8 cellular contexts compared by ENCODE assay signal in genomic region chr19:49387936-49388372, GRCh38. TPM values are rescaled to one million over a fixed set of nuclear protein-coding genes. Genes with fewer than 3 reads are reported as not detected.
A peak's percentile ranks its signal among the peaks of the same experiment; 100 is the strongest.
DNase-seq lines count a peak whose midpoint lies in the region; ATAC-seq and TF ChIP-seq lines count a peak whose summit lies in the region.

Gene KASH5, plus strand, starts transcription at chr19:49388249. Its CDS starts 2,635 bp downstream, at chr19:49390884.

- intact Hi-C loops in breast epithelium (cut with DNase I; ENCODE audit: low total_unique reads) = no loop called here
- intact Hi-C loops in MCF 10A (cut with micrococcal nuclease) = no loop called here
- intact Hi-C loops in natural killer cell (cut with micrococcal nuclease) = no loop called here

- no peak within 1 kb of the TSS for H3K4me3 Mint-ChIP-seq in MCF 10A (ENCODE audit: unreplicated experiment)
- H3K4me3 Mint-ChIP-seq in natural killer cell = peak within 1 kb of the TSS; percentile 65

- no peaks in the 10 kb centered on the region for H3K4me1 ChIP-seq in breast epithelium

- H3K27ac Mint-ChIP-seq in MCF 10A (ENCODE audit: low read depth, unreplicated experiment) = no peak within 1 kb of the TSS
- peak within 1 kb of the TSS; percentile 72 to 83 for H3K27ac Mint-ChIP-seq in natural killer cell

- H3K27me3 Mint-ChIP-seq in MCF 10A (ENCODE audit: insufficient read depth, unreplicated experiment) = peaks cover 23% of the 10 kb centered on the region
- peaks cover 0 to 7% of the 10 kb centered on the region in 2 donors for H3K27me3 Mint-ChIP-seq in natural killer cell (ENCODE audit: low read depth in 2 of 2)

- H3K4me1 Mint-ChIP-seq in MCF 10A (ENCODE audit: insufficient read depth, unreplicated experiment) (peaks cover 6% of the 10 kb centered on the region), natural killer cell (peaks cover 11 to 26% of the 10 kb centered on the region in 2 donors)

- CTCF ChIA-PET in MCF 10A (lab: Yijun Ruan, JAX) = no interaction called here

- peaks cover 0 to 4% of the 10 kb centered on the region in 2 donors for H3K9me3 ChIP-seq in breast epithelium

- H3K36me3 Mint-ChIP-seq in MCF 10A (ENCODE audit: insufficient read depth, unreplicated experiment) (no peaks in the 10 kb centered on the region), natural killer cell (peaks cover under 1% of the 10 kb centered on the region)

- H3K9me3 Mint-ChIP-seq in MCF 10A (ENCODE audit: unreplicated experiment) (no peaks in the 10 kb centered on the region), natural killer cell (no peaks in the 10 kb centered on the region)

- no peak within 1 kb of the TSS for H3K27ac ChIP-seq in breast epithelium

- ATAC-seq in natural killer cell (peak; percentile 78 to 87 (median 84)), GM21576 (IDR thresholded peaks at IDR 0.05; ENCODE audit: unreplicated experiment) (no peak)

- TF ChIP-seq CTCF in breast epithelium (IDR thresholded peaks at IDR 0.05) = no peak
- TF ChIP-seq CTCF in MCF 10A (IDR thresholded peaks at IDR 0.05; ENCODE audit: unreplicated experiment) = no peak
- no peak for TF ChIP-seq CTCF in natural killer cell (IDR thresholded peaks at IDR 0.05)

- BruUV-seq in MCF 10A (replicated peaks; lab: Mats Ljungman, UMichigan) = no TSS peak

- H3K4me3 ChIP-seq in breast epithelium = peak within 1 kb of the TSS; percentile 11 to 52 (median 29)

- POLR2A ChIA-PET in MCF 10A (lab: Yijun Ruan, JAX) = no interaction called here

- H3K27me3 ChIP-seq in breast epithelium = no peaks in the 10 kb centered on the region

- DNase-seq in breast epithelium (ENCODE audit: low spot score in 2 of 2) = peak; percentile 75 to 82
- DNase-seq in MCF 10A (ENCODE audit: unreplicated experiment) = no peak
- DNase-seq in activated CD4-positive, CD25-positive, alpha-beta regulatory T cell treated with anti-CD3 and anti-CD28 coated beads, Interleukin-2, amount 50 U/mL, for 72 hours = peak; percentile 85
- DNase-seq in cerebellar cortex (ENCODE audit: low spot score) = peak; percentile 59
- DNase-seq in natural killer cell = peak; percentile 86
- DNase-seq in stromal cell of bone marrow (ENCODE audit: low read depth) = peak; percentile 4
- no peak for DNase-seq in NCI-H2227 (lab: John Stamatoyannopoulos, UW; ENCODE audit: unreplicated experiment)

- no peaks in the 10 kb centered on the region for H3K36me3 ChIP-seq in breast epithelium

- TF ChIP-seq POLR2A in breast epithelium (IDR thresholded peaks at IDR 0.05) = no peak

RNA-seq across cellular contexts. Expression of gene KASH5, which starts in this region (rescaled TPM):
- total RNA-seq in breast epithelium = 1 to 10 TPM in 1 of 3 donors, not detected in 2; 1.9 TPM
- not detected in 2 replicates for total RNA-seq in MCF 10A (2022)
- total RNA-seq in natural killer cell = under 1 TPM in 2 of 3 donors, not detected in 1; 0.73 to 0.80 TPM

Comparison
In these comparisons a context has a peak if more than half of its experiments do, and no peak if none do; other contexts are left out.
1. DNase-seq: peak in breast epithelium (2 of 2), activated CD4-positive, CD25-positive, alpha-beta regulatory T cell treated with anti-CD3 and anti-CD28 coated beads, Interleukin-2, amount 50 U/mL, for 72 hours (single experiment), cerebellar cortex (single experiment) and stromal cell of bone marrow (single experiment); none in MCF 10A (single experiment) and NCI-H2227 (single experiment).
2. Peak in DNase-seq and ATAC-seq in natural killer cell; RNA of the gene not detected or under 1 TPM.